ENCODE assay signal across 35 cellular contexts in genomic region chr16:12850186-12850585, GRCh38. TPM values are rescaled to one million over a fixed set of nuclear protein-coding genes. Genes with fewer than 3 reads are reported as not detected.
"Had no signal": no experiment of that assay in that cellular context is flagged by ENCODE, and none has a peak within 500 bp of the region (broad histone marks: within the 10 kb centered on the region; RNA-seq: fewer than 3 reads in every experiment).

No MANE protein-coding gene starts in this region.

- H3K36me3 ChIP-seq: adrenal gland, ascending aorta, brain microvascular endothelial cell, breast epithelium, cardiac muscle cell had no signal

- FAIRE-seq: astrocyte, bronchial epithelial cell had no signal

- H3K27ac ChIP-seq: adrenal gland, ascending aorta, body of pancreas, brain microvascular endothelial cell, breast epithelium, cardiac muscle cell had no signal

- H3K27me3 ChIP-seq: adrenal gland, ascending aorta, body of pancreas, brain microvascular endothelial cell, breast epithelium, cardiac muscle cell had no signal

- H3K4me1 ChIP-seq: adrenal gland, ascending aorta, body of pancreas, breast epithelium had no signal

- ATAC-seq: activated naive CD4-positive, alpha-beta T cell treated with anti-CD3 and anti-CD28 coated beads, Interleukin-2, amount 50 U/mL, for 72 hours; activated naive CD8-positive, alpha-beta T cell treated with anti-CD3 and anti-CD28 coated beads, Interleukin-2, amount 50 U/mL, for 24 hours; activated T-cell treated with anti-CD3 and anti-CD28 coated beads, Interleukin-2, amount 50 U/mL, for 4 hours; activated T-cell treated with anti-CD3 and anti-CD28 coated beads, Interleukin-2, amount 50 U/mL, for 72 hours; activated T-helper 17 cell treated with anti-CD3 and anti-CD28 coated beads, Interleukin-2, amount 50 U/mL, for 72 hours; body of pancreas had no signal

- H3K9me3 ChIP-seq: adrenal gland, ascending aorta, body of pancreas had no signal

- H3K4me3 ChIP-seq: adrenal gland, ascending aorta, body of pancreas, breast epithelium, cardiac muscle cell had no signal

- DNase-seq: activated effector memory CD4-positive, alpha-beta T cell treated with anti-CD3 and anti-CD28 coated beads, Interleukin-2, amount 50 U/mL, for 16 hours; activated effector memory CD4-positive, alpha-beta T cell treated with Interleukin-2 at 50 U/mL for 16 hours; activated gamma-delta T cell; activated gamma-delta T cell treated with Interleukin-2 at 50 U/mL for 16 hours; activated naive CD4-positive, alpha-beta T cell; activated naive CD4-positive, alpha-beta T cell treated with anti-CD3 and anti-CD28 coated beads for 36 hours; activated naive CD4-positive, alpha-beta T cell treated with anti-CD3 and anti-CD28 coated beads, Interleukin-2, amount 10 ng/mL, durations not matched to agents 7 days and 5 days; activated naive CD4-positive, alpha-beta T cell treated with anti-CD3 and anti-CD28 coated beads, Interleukin-2, amount 50 U/mL, for 16 hours; activated naive CD4-positive, alpha-beta T cell treated with Interleukin-2 at 50 U/mL for 16 hours; activated naive CD8-positive, alpha-beta T cell treated with anti-CD3 and anti-CD28 coated beads for 36 hours; activated naive CD8-positive, alpha-beta T cell treated with anti-CD3 and anti-CD28 coated beads, Interleukin-2, amount 10 ng/mL, durations not matched to agents 7 days and 5 days; activated naive CD8-positive, alpha-beta T cell treated with anti-CD3 and anti-CD28 coated beads, Interleukin-2, amount 50 U/mL, for 24 hours; activated T-cell treated with anti-CD3 and anti-CD28 coated beads, Interleukin-2, amount 50 U/mL, for 1 hour; activated T-cell treated with anti-CD3 and anti-CD28 coated beads, Interleukin-2, amount 50 U/mL, for 24 hours; activated T-cell treated with anti-CD3 and anti-CD28 coated beads, Interleukin-2, amount 50 U/mL, for 4 hours; activated T-cell treated with anti-CD3 and anti-CD28 coated beads, Interleukin-2, amount 50 U/mL, for 48 hours; activated T-cell treated with anti-CD3 and anti-CD28 coated beads, Interleukin-2, amount 50 U/mL, for 72 hours; adrenal gland; amniotic stem cell; amygdala; anterior cingulate cortex; aorta; body of pancreas; brain microvascular endothelial cell; caudate nucleus; central memory CD4-positive, alpha-beta T cell; cerebellar nuclear complex had no signal

RNA-seq across cellular contexts. Expression of gene SHISA9, which starts 51.2 kb away (rescaled TPM):
- total RNA-seq: activated naive CD4-positive, alpha-beta T cell treated with anti-CD3 and anti-CD28 coated beads for 36 hours; activated naive CD8-positive, alpha-beta T cell treated with anti-CD3 and anti-CD28 coated beads for 36 hours; activated naive CD8-positive, alpha-beta T cell treated with anti-CD3 and anti-CD28 coated beads, Interleukin-2, amount 10 ng/mL, durations not matched to agents 7 days and 5 days; activated T-helper 2 cell treated with anti-CD3 and anti-CD28 coated beads, Interferon-gamma antibody, Interleukin-2, Interleukin-4, amounts not matched to agents 10 μg/mL and 5 μg/mL and 100 μg/mL, durations not matched to agents 14 hours and 24 hours and 36 hours had no signal
- polyA plus RNA-seq: cardiac muscle cell had no signal
